In genomic region chr17:64005734-64006167, GRCh38 we compare ENCODE assay signal across 8 cellular contexts. TPM values are rescaled to one million over a fixed set of nuclear protein-coding genes. Genes with fewer than 3 reads are reported as not detected.
DNase-seq lines count a peak whose midpoint lies in the region; ATAC-seq and TF ChIP-seq lines count a peak whose summit lies in the region.

No MANE protein-coding gene starts in this region.

- ATAC-seq in left colon: peak; percentile 76
- no peak for ATAC-seq in HG02623 (IDR thresholded peaks at IDR 0.05; ENCODE audit: unreplicated experiment)

- in situ Hi-C loops in ACHN (cut with HindIII; ENCODE audit: low pct_ligation_motif_present, low pct_unique_long_range_greater_than_20kb, low sequenced_read_pairs): no loop called here
- in situ Hi-C loops in GM13977 (cut with MboI; ENCODE audit: low pct_unique_long_range_greater_than_20kb, low sequenced_read_pairs, unreplicated experiment): no loop called here

- TF ChIP-seq CTCF in GM13977 (IDR thresholded peaks at IDR 0.05; ENCODE audit: extremely low read depth, insufficient read depth, missing control alignments): no peak

- intact Hi-C loops in left colon (cut with DNase I, micrococcal nuclease): no loop called here

- DNase-seq in ACHN (peak; percentile 33), GM13977 (ENCODE audit: low spot score) (peak; percentile 8), RPMI8226 (peak; percentile 47), left colon (peak in 1 of 2 donors; percentile 55), COLO829 (ENCODE audit: low spot score) (no peak), foreskin melanocyte (no peak), cerebellum (ENCODE audit: low spot score) (no peak)

RNA-seq across cellular contexts. Expression of gene PRR29, which starts 7.6 kb away (rescaled TPM):
- total RNA-seq in left colon (under 1 TPM in 1 of 2 donors, not detected in 1; 0.22 TPM), cerebellum (2.5 TPM)

RNA-seq across cellular contexts. Expression of gene ICAM2, which starts 14.7 kb away (rescaled TPM):
- total RNA-seq in left colon: 10 to 100 TPM in 1 of 2 donors, 1 to 10 TPM in 1; 6.9 to 11.5 TPM
- 6.3 TPM for total RNA-seq in cerebellum

RNA-seq across cellular contexts. Expression of gene SCN4A, which starts 33.0 kb away (rescaled TPM):
- under 1 TPM in 1 of 2 donors, not detected in 1; 0.20 TPM for total RNA-seq in left colon
- total RNA-seq in cerebellum: 0.09 TPM

Comparison
In these comparisons a context has a peak if more than half of its experiments do, and no peak if none do; other contexts are left out.
1. DNase-seq: peak in ACHN (single experiment), GM13977 (single experiment) and RPMI8226 (single experiment); none in COLO829 (single experiment), foreskin melanocyte (single experiment) and cerebellum (single experiment).